25 cellular contexts compared by ENCODE assay signal in the genomic region with DNA sequence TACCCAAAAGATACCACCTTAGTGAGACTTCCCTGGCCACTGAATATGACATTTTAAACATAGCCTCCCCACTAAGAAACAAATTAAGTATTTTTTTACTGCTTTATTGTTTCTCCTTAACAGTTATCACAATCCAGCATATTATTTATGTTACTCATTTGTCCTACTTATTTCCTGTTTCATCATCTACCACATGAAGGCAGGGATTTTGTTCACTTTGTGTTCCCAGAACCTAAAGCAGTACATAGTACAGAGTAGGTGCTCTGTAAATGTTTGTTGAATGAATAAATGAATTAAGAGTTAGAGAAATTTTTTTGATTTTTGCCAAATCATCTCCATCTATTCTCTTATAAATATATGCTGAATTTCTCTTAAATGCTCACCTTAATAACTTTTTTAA.
DNase-seq lines count a peak whose midpoint lies in the region; ATAC-seq, FAIRE-seq and TF ChIP-seq lines count a peak whose summit lies in the region.
"Had no signal": no experiment of that assay in that cellular context is flagged by ENCODE, and none has a peak within 500 bp of the region (broad histone marks: within the 10 kb centered on the region; RNA-seq: fewer than 3 reads in every experiment).

No MANE protein-coding gene starts in this region.

- no peak overlapping the region for H4K91ac ChIP-seq in trophoblast cell (ENCODE audit: low read depth, low read length)

- no peak for ATAC-seq in HG02759 (IDR thresholded peaks at IDR 0.05; ENCODE audit: unreplicated experiment)
- ATAC-seq in HG03442 (IDR thresholded peaks at IDR 0.05; ENCODE audit: unreplicated experiment) = no peak
- ATAC-seq: HepG2, Right ventricle myocardium inferior had no signal

- H3K4me1 ChIP-seq in ACC112 (ENCODE audit: control insufficient read depth, insufficient read depth, low read length, unreplicated experiment) (peaks cover 15% of the 10 kb centered on the region), endothelial cell of umbilical vein (ENCODE audit: control insufficient read depth, extremely low read depth, insufficient read depth, low read length) (peaks cover 18% of the 10 kb centered on the region), trophoblast cell (ENCODE audit: control insufficient read depth in 1 of 2, insufficient read depth in 2 of 2, low read length in 2 of 2) (peaks cover 0 to 2% of the 10 kb centered on the region in 2 experiments)
- H3K4me1 ChIP-seq: BE2C, Peyer's patch had no signal

- H3K14ac ChIP-seq in trophoblast cell (ENCODE audit: low read length) = no peak overlapping the region

- H2BK5ac ChIP-seq in trophoblast cell (ENCODE audit: low read depth, low read length, poor library complexity) = no peak overlapping the region

- no peak overlapping the region for H2BK120ac ChIP-seq in trophoblast cell (ENCODE audit: insufficient read depth, low read length, poor library complexity)

- peak; percentile 12 for DNase-seq in RKO (ENCODE audit: low spot score)
- DNase-seq in endothelial cell of umbilical vein (ENCODE audit: low read depth, low spot score) = no peak
- peak; percentile 29 for DNase-seq in fibroblast of villous mesenchyme (ENCODE audit: low read depth)
- no peak for DNase-seq in trophoblast cell
- DNase-seq in NCI-H2227 treated with DMSO at 0.1 percent for 48 hours (lab: John Stamatoyannopoulos, UW) = no peak
- DNase-seq: 8988T, BE2C, DMS53, H9, HFFc6, KBM-7, MM.1S, NCI-H1092 treated with DMSO at 0.1 percent for 48 hours, NCI-H146, NCI-H2029 treated with DMSO at 0.1 percent for 48 hours, NCI-H345, NCI-H524, Peyer's patch had no signal

- dilution Hi-C loops in endothelial cell of umbilical vein (cut with MboI; ENCODE audit: extremely low pct_ligation_motif_present, low sequenced_read_pairs) = no loop called here

- H4K8ac ChIP-seq in trophoblast cell (ENCODE audit: low read depth, low read length) = no peak overlapping the region

- POLR2A ChIA-PET in endothelial cell of umbilical vein (lab: Charles Lee) = no interaction called here

- TF ChIP-seq CTCF in endothelial cell of umbilical vein (IDR thresholded peaks at IDR 0.05; ENCODE audit: extremely low read depth in 1 of 2, insufficient read depth in 1 of 2, low read depth in 1 of 2, low read length in 2 of 2) = no peak
- no peak for TF ChIP-seq CTCF in fibroblast of villous mesenchyme (IDR thresholded peaks at IDR 0.05; ENCODE audit: insufficient read depth, low read depth, low read length)

- H3K4ac ChIP-seq in trophoblast cell (ENCODE audit: low read depth, low read length) = no peak overlapping the region

- no peak overlapping the region for H2AFZ ChIP-seq in ACC112 (ENCODE audit: low read length, unreplicated experiment)
- H2AFZ ChIP-seq in endothelial cell of umbilical vein (ENCODE audit: low read depth, low read length) = no peak overlapping the region
- no peak overlapping the region for H2AFZ ChIP-seq in trophoblast cell (ENCODE audit: insufficient read depth, low read length, poor library complexity)

- no peak overlapping the region for H2AK5ac ChIP-seq in trophoblast cell (ENCODE audit: low read length)

- H3K79me1 ChIP-seq in trophoblast cell (ENCODE audit: low read length) = no peaks in the 10 kb centered on the region

- H2BK12ac ChIP-seq in trophoblast cell (ENCODE audit: low read length) = no peak overlapping the region

- H3K27ac ChIP-seq in ACC112 (ENCODE audit: low read depth, low read length) (peak overlapping the region; percentile 25), endothelial cell of umbilical vein (ENCODE audit: insufficient read depth, low read depth, low read length) (no peak overlapping the region), trophoblast cell (ENCODE audit: low read depth, low read length) (no peak overlapping the region)
- H3K27ac ChIP-seq: Peyer's patch, SJSA1 had no signal

- H3K9me3 ChIP-seq in endothelial cell of umbilical vein (replicated peaks; ENCODE audit: control insufficient read depth, insufficient read depth, low read length) (no peaks in the 10 kb centered on the region), trophoblast cell (ENCODE audit: insufficient read depth, low read depth, low read length) (no peaks in the 10 kb centered on the region)
- H3K9me3 ChIP-seq: BE2C, Peyer's patch, SJSA1 had no signal

- BruUV-seq in endothelial cell of umbilical vein (replicated peaks; lab: Mats Ljungman, UMichigan) = no TSS peak

- no peaks in the 10 kb centered on the region for H4K20me1 ChIP-seq in endothelial cell of umbilical vein (replicated peaks; ENCODE audit: control insufficient read depth, extremely low read depth, insufficient read depth, low read length)

- TF ChIP-seq POLR2A in endothelial cell of umbilical vein (IDR thresholded peaks at IDR 0.05; ENCODE audit: low read depth, low read length) = no peak

- H3K79me2 ChIP-seq in ACC112 (ENCODE audit: control insufficient read depth, insufficient read depth, low read length, unreplicated experiment) (no peaks in the 10 kb centered on the region), endothelial cell of umbilical vein (ENCODE audit: control insufficient read depth, insufficient read depth, low read length) (no peaks in the 10 kb centered on the region), trophoblast cell (ENCODE audit: control insufficient read depth, insufficient read depth, low read length, poor library complexity) (no peaks in the 10 kb centered on the region)

- CTCF ChIA-PET in endothelial cell of umbilical vein (lab: Charles Lee) = interaction anchor here (1.0 kb wide), 1 partner anchor 114 kb away, joined by 3 read pairs; no protein-coding TSS in a partner anchor

- no peak overlapping the region for H4K12ac ChIP-seq in trophoblast cell (ENCODE audit: low read depth, low read length)

- H3K27me3 ChIP-seq in ACC112 (ENCODE audit: insufficient read depth, low read length) (no peaks in the 10 kb centered on the region), endothelial cell of umbilical vein (ENCODE audit: control insufficient read depth in 2 of 2, insufficient read depth in 2 of 2, low read length in 2 of 2) (no peaks in the 10 kb centered on the region), trophoblast cell (ENCODE audit: insufficient read depth, low read length) (no peaks in the 10 kb centered on the region)
- H3K27me3 ChIP-seq: BE2C, Peyer's patch, SJSA1 had no signal

- H3K18ac ChIP-seq in trophoblast cell (ENCODE audit: low read length) = no peak overlapping the region

- H3K9ac ChIP-seq in endothelial cell of umbilical vein (replicated peaks; ENCODE audit: extremely low read depth, insufficient read depth, low read length) (no peak overlapping the region), trophoblast cell (ENCODE audit: low read length) (no peak overlapping the region)

- H3K4me2 ChIP-seq in endothelial cell of umbilical vein (ENCODE audit: insufficient read depth, low read length) (no peak overlapping the region), trophoblast cell (ENCODE audit: low read length) (no peak overlapping the region)

- no peak overlapping the region for H3K4me3 ChIP-seq in ACC112 (ENCODE audit: low read depth, low read length)
- no peak overlapping the region for H3K4me3 ChIP-seq in endothelial cell of umbilical vein (replicated peaks in 1 of 3; ENCODE audit: insufficient read depth in 1 of 3, low read depth in 1 of 3, low read length in 3 of 3)
- no peak overlapping the region for H3K4me3 ChIP-seq in fibroblast of villous mesenchyme (ENCODE audit: low read depth, low read length)
- H3K4me3 ChIP-seq in trophoblast cell (ENCODE audit: low read depth, low read length) = no peak overlapping the region
- H3K4me3 ChIP-seq: Peyer's patch, SJSA1 had no signal

- no peak for FAIRE-seq in endothelial cell of umbilical vein (lab: Jason Lieb, UNC)
- FAIRE-seq: D721Med, HepG2 had no signal

- H3K9me1 ChIP-seq in endothelial cell of umbilical vein (replicated peaks; ENCODE audit: control insufficient read depth, extremely low read depth, insufficient read depth, low read length) = no peaks in the 10 kb centered on the region

- no peak overlapping the region for H3K23ac ChIP-seq in trophoblast cell (ENCODE audit: low read length)

- H3K36me3 ChIP-seq in ACC112 (ENCODE audit: insufficient read depth, low read length) (no peaks in the 10 kb centered on the region), endothelial cell of umbilical vein (ENCODE audit: control insufficient read depth in 2 of 2, extremely low read depth in 1 of 2, insufficient read depth in 2 of 2, low read length in 2 of 2) (no peaks in the 10 kb centered on the region), trophoblast cell (ENCODE audit: control insufficient read depth in 1 of 2, insufficient read depth in 2 of 2, low read length in 2 of 2) (no peaks in the 10 kb centered on the region)
- H3K36me3 ChIP-seq: BE2C, Peyer's patch, SJSA1 had no signal

- intact Hi-C loops in endothelial cell of umbilical vein (cut with micrococcal nuclease) = no loop called here

TF ChIP-seq in endothelial cell of umbilical vein, 7 proteins besides CTCF, POLR2A, EP300 and RAD21:
- TF ChIP-seq, protein P1, sequence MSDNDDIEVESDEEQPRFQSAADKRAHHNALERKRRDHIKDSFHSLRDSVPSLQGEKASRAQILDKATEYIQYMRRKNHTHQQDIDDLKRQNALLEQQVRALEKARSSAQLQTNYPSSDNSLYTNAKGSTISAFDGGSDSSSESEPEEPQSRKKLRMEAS (IDR thresholded peaks at IDR 0.05; ENCODE audit: insufficient read depth, insufficient read length) = no peak
- no peak for TF ChIP-seq FOS (IDR thresholded peaks at IDR 0.05; ENCODE audit: borderline replicate concordance, insufficient read depth, low read length)
- peak; percentile 9 for TF ChIP-seq GATA2 (IDR thresholded peaks at IDR 0.05; ENCODE audit: insufficient read depth, insufficient read length, low read depth, low read length)

Comparison
In these comparisons a context has a peak if more than half of its experiments do, and no peak if none do; other contexts are left out.
1. DNase-seq: peak in RKO (single experiment) and fibroblast of villous mesenchyme (single experiment); none in endothelial cell of umbilical vein (single experiment), trophoblast cell (0 of 2) and NCI-H2227 treated with DMSO at 0.1 percent for 48 hours (single experiment).